Comparison of ENCODE assay signal across 15 cellular contexts in genomic region chr9:118578467-118578866, GRCh38.
A peak's percentile ranks its signal among the peaks of the same experiment; 100 is the strongest.
DNase-seq lines count a peak whose midpoint lies in the region; TF ChIP-seq lines count a peak whose summit lies in the region.
"Had no signal": no experiment of that assay in that cellular context is flagged by ENCODE, and none has a peak within 500 bp of the region (broad histone marks: within the 10 kb centered on the region; RNA-seq: fewer than 3 reads in every experiment).

No MANE protein-coding gene starts in this region.

- in situ Hi-C loops in GM23248 (cut with MboI), result no loop called here

- no peak overlapping the region for H3K4me3 ChIP-seq in GM23248
- no peak overlapping the region for H3K4me3 ChIP-seq in ascending aorta
- no peak overlapping the region for H3K4me3 ChIP-seq in fibroblast of pulmonary artery (replicated peaks; ENCODE audit: low read depth, low read length)
- peak overlapping the region; percentile 32 for H3K4me3 ChIP-seq in skeletal muscle satellite cell (ENCODE audit: low read length)
- H3K4me3 ChIP-seq: ovary, SK-N-MC had no signal

- peaks cover 46% of the 10 kb centered on the region for H3K4me1 ChIP-seq in GM23248 (ENCODE audit: insufficient read depth)
- peaks cover 0 to 9% of the 10 kb centered on the region in 2 donors for H3K4me1 ChIP-seq in ascending aorta
- H3K4me1 ChIP-seq in skeletal muscle satellite cell (ENCODE audit: control insufficient read depth, insufficient read depth, low read length), result peaks cover 43% of the 10 kb centered on the region

- H4K20me1 ChIP-seq in GM23248 (ENCODE audit: insufficient read depth), result no peaks in the 10 kb centered on the region

- H3K9ac ChIP-seq in GM23248 (0 out of 2 replicates have a peak overlapping the region, but pooled peaks have one; percentile 45), skeletal muscle satellite cell (ENCODE audit: low read depth, low read length) (peak overlapping the region; percentile 86)

- no peak overlapping the region for H2AFZ ChIP-seq in GM23248

- TF ChIP-seq CTCF in ascending aorta (IDR thresholded peaks at IDR 0.05) (no peak), fibroblast of pulmonary artery (IDR thresholded peaks at IDR 0.05; ENCODE audit: low read length, missing control alignments) (no peak)

- H3K27me3 ChIP-seq in GM23248 (replicated peaks; ENCODE audit: insufficient read depth) (no peaks in the 10 kb centered on the region), ascending aorta (no peaks in the 10 kb centered on the region), skeletal muscle satellite cell (ENCODE audit: control insufficient read depth, insufficient read depth, low read length) (no peaks in the 10 kb centered on the region)
- H3K27me3 ChIP-seq: ovary had no signal

- H3K79me2 ChIP-seq in GM23248 (ENCODE audit: insufficient read depth), result no peaks in the 10 kb centered on the region

- H3K9me2 ChIP-seq in GM23248 (ENCODE audit: insufficient read depth), result no peaks in the 10 kb centered on the region

- H3F3A ChIP-seq in GM23248 (ENCODE audit: insufficient read depth), result peaks cover 44% of the 10 kb centered on the region

- H3K9me3 ChIP-seq in GM23248 (ENCODE audit: low read depth), result no peaks in the 10 kb centered on the region
- peaks cover 0 to 3% of the 10 kb centered on the region in 2 donors for H3K9me3 ChIP-seq in ascending aorta
- H3K9me3 ChIP-seq in skeletal muscle satellite cell (replicated peaks; ENCODE audit: low read length), result no peaks in the 10 kb centered on the region
- H3K9me3 ChIP-seq: ovary had no signal

- H3K4me2 ChIP-seq in GM23248 (ENCODE audit: unreplicated experiment), result peak overlapping the region; percentile 75
- H3K4me2 ChIP-seq in skeletal muscle satellite cell (ENCODE audit: low read length), result peak overlapping the region; percentile 70

- peak; percentile 93 for DNase-seq in GM23248
- no peak for DNase-seq in ascending aorta (ENCODE audit: low spot score in 2 of 2)
- peak; percentile 41 for DNase-seq in fibroblast of pulmonary artery (ENCODE audit: low read depth)
- no peak for DNase-seq in occipital lobe (lab: John Stamatoyannopoulos, UW)
- DNase-seq in HUDEP-2 (lab: John Stamatoyannopoulos, UW; ENCODE audit: unreplicated experiment in 76 of 76), result no peak
- no peak for DNase-seq in midbrain (lab: John Stamatoyannopoulos, UW)
- no peak for DNase-seq in NCI-H2227 (lab: John Stamatoyannopoulos, UW; ENCODE audit: unreplicated experiment)
- DNase-seq: activated CD4-positive, alpha-beta T cell treated with anti-CD3 and anti-CD28 coated beads, Interleukin-2, amount 50 U/mL, for 1 hour; islet precursor cell; NCI-H1436 treated with DMSO at 0.1 percent for 48 hours; NCI-H446; ovary; stimulated activated naive CD8-positive, alpha-beta T cell treated with anti-CD3 and anti-CD28 coated beads, Interleukin-15, amount 100 ng/mL, for 72 hours had no signal

- H3K27ac ChIP-seq in GM23248 (peak overlapping the region; percentile 76), ascending aorta (peak overlapping the region; percentile 45 to 57)
- H3K27ac ChIP-seq: ovary, SK-N-MC had no signal

- intact Hi-C loops in ascending aorta (cut with DNase I), result loop anchor here (5.0 to 10.0 kb wide), 2 partner anchors 46 to 426 kb away; no protein-coding TSS in a partner anchor

- H3K36me3 ChIP-seq in GM23248 (ENCODE audit: low read depth) (no peaks in the 10 kb centered on the region), ascending aorta (no peaks in the 10 kb centered on the region), skeletal muscle satellite cell (ENCODE audit: insufficient read depth, low read length) (no peaks in the 10 kb centered on the region)
- H3K36me3 ChIP-seq: ovary had no signal

Comparison
In these comparisons a context has a peak if more than half of its experiments do, and no peak if none do; other contexts are left out.
1. DNase-seq: peak in GM23248 (single experiment) and fibroblast of pulmonary artery (single experiment); none in ascending aorta (0 of 2), occipital lobe (single experiment), HUDEP-2 (0 of 76), midbrain (single experiment) and NCI-H2227 (single experiment).